8 cellular contexts compared by ENCODE assay signal in the genomic region with DNA sequence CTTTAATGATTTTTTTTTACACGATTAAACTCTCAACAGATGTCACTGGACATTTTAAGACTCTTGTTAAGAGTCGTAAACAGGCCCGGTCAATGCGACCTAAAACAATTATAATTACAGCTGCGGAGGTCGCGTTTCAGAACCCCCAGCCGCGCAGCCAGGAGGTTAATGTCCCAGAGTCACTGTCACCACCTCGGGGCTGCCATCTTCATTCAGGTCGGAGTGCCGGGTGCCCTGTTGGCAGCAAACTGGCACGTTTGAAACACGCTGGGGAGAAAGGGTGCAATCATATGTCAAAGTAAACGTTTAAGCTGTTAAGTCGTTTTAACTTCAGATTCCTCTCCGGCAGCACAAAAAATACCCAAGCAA. TPM values are rescaled to one million over a fixed set of nuclear protein-coding genes. Genes with fewer than 3 reads are reported as not detected.
A peak's percentile ranks its signal among the peaks of the same experiment; 100 is the strongest.
DNase-seq lines count a peak whose midpoint lies in the region; ATAC-seq, FAIRE-seq and TF ChIP-seq lines count a peak whose summit lies in the region.

No MANE protein-coding gene starts in this region.

- peaks cover 15% of the 10 kb centered on the region for H3K4me1 ChIP-seq in HUES64 (ENCODE audit: insufficient read depth, low read length)
- H3K4me1 ChIP-seq in naive thymus-derived CD4-positive, alpha-beta T cell (ENCODE audit: control insufficient read depth in 2 of 2, insufficient read depth in 2 of 2, low read length in 2 of 2) = peaks cover 0 to 10% of the 10 kb centered on the region in 2 donors

- ATAC-seq in naive thymus-derived CD4-positive, alpha-beta T cell = no peak
- no peak for ATAC-seq in GM19452 (IDR thresholded peaks at IDR 0.05; ENCODE audit: unreplicated experiment)

- POLR2A ChIA-PET in naive thymus-derived CD4-positive, alpha-beta T cell (lab: Charles Lee) = no interaction called here

- H3K27ac Mint-ChIP-seq in naive thymus-derived CD4-positive, alpha-beta T cell = peak overlapping the region in 1 of 9 donors; percentile 71

- peaks cover 2% of the 10 kb centered on the region; the same call in 1 of the 2 replicates for H3K36me3 ChIP-seq in HUES64 (ENCODE audit: insufficient read depth, low read length)
- no peaks in the 10 kb centered on the region for H3K36me3 ChIP-seq in bronchial epithelial cell (ENCODE audit: control insufficient read depth, insufficient read depth, low read length)
- no peaks in the 10 kb centered on the region for H3K36me3 ChIP-seq in naive thymus-derived CD4-positive, alpha-beta T cell (ENCODE audit: control insufficient read depth in 2 of 3, insufficient read depth in 3 of 3, low read length in 3 of 3)

- H3K36me3 Mint-ChIP-seq in naive thymus-derived CD4-positive, alpha-beta T cell = peaks cover 0 to 5% (median 0%) of the 10 kb centered on the region in 5 donors

- peak overlapping the region; percentile 97 for H3K27ac ChIP-seq in HUES64 (ENCODE audit: low read depth, low read length)
- no peak overlapping the region for H3K27ac ChIP-seq in naive thymus-derived CD4-positive, alpha-beta T cell (ENCODE audit: low read depth, low read length)

- WGBS in HUES64 = 9% methylated on average over 17 of the region's 17 CpGs

- no peak for DNase-seq in AG09309 (ENCODE audit: low read depth)
- DNase-seq in bronchial epithelial cell (ENCODE audit: low read depth) = no peak
- DNase-seq in naive thymus-derived CD4-positive, alpha-beta T cell = no peak
- DNase-seq in cortex of kidney (lab: John Stamatoyannopoulos, UW) = no peak
- no peak for DNase-seq in SKM-1 (lab: John Stamatoyannopoulos, UW; ENCODE audit: unreplicated experiment)
- no peak for DNase-seq in stimulated activated CD4-positive, alpha-beta T cell treated with anti-CD3 and anti-CD28 coated beads, Interleukin-12 subunit alpha, Interleukin-12 subunit beta, amount 100 ng/mL, for 4 hours

- H3K4me3 ChIP-seq in AG09309 (ENCODE audit: control insufficient read depth, low read depth, low read length) = peak overlapping the region; percentile 27
- peak overlapping the region; percentile 80 for H3K4me3 ChIP-seq in HUES64 (ENCODE audit: low read length)
- peak overlapping the region; percentile 41 for H3K4me3 ChIP-seq in bronchial epithelial cell (ENCODE audit: low read depth, low read length)
- no peak overlapping the region for H3K4me3 ChIP-seq in naive thymus-derived CD4-positive, alpha-beta T cell (ENCODE audit: low read length)

- TF ChIP-seq CTCF in AG09309 (IDR thresholded peaks at IDR 0.05; ENCODE audit: control insufficient read depth, insufficient read depth, low read depth, low read length, missing control alignments) = no peak
- TF ChIP-seq CTCF in bronchial epithelial cell (IDR thresholded peaks at IDR 0.05; ENCODE audit: insufficient read depth, low read length, severe bottlenecking) = no peak

- peak overlapping the region; percentile 71 to 91 (median 82) for H3K4me3 Mint-ChIP-seq in naive thymus-derived CD4-positive, alpha-beta T cell

- peaks cover 0 to 2% (median 0%) of the 10 kb centered on the region in 11 donors for H3K9me3 Mint-ChIP-seq in naive thymus-derived CD4-positive, alpha-beta T cell

- H3K27me3 Mint-ChIP-seq in naive thymus-derived CD4-positive, alpha-beta T cell = peaks cover 38 to 56% (median 51%) of the 10 kb centered on the region in 5 donors

- H3K4me1 Mint-ChIP-seq in naive thymus-derived CD4-positive, alpha-beta T cell = peaks cover 7 to 18% (median 17%) of the 10 kb centered on the region in 7 donors

- no peaks in the 10 kb centered on the region for H3K9me3 ChIP-seq in HUES64 (ENCODE audit: insufficient read depth, low read depth, low read length)
- no peaks in the 10 kb centered on the region for H3K9me3 ChIP-seq in naive thymus-derived CD4-positive, alpha-beta T cell (ENCODE audit: control insufficient read depth in 2 of 3, low read length in 3 of 3)

- CTCF ChIA-PET in naive thymus-derived CD4-positive, alpha-beta T cell (lab: Charles Lee) = no interaction called here

- intact Hi-C loops in naive thymus-derived CD4-positive, alpha-beta T cell (cut with micrococcal nuclease) = no loop called here

- FAIRE-seq in bronchial epithelial cell (lab: Jason Lieb, UNC) = no peak

- peak overlapping the region; percentile 96 for H3K9ac ChIP-seq in HUES64 (ENCODE audit: low read depth, low read length)

- H3K27me3 ChIP-seq in HUES64 (ENCODE audit: insufficient read depth, low read length) (peaks cover 16% of the 10 kb centered on the region), bronchial epithelial cell (ENCODE audit: control insufficient read depth, insufficient read depth, low read length) (peaks cover 17% of the 10 kb centered on the region)
- H3K27me3 ChIP-seq in naive thymus-derived CD4-positive, alpha-beta T cell (ENCODE audit: control insufficient read depth in 2 of 2, insufficient read depth in 2 of 2, low read length in 2 of 2) = no peaks in the 10 kb centered on the region

RNA-seq across cellular contexts. Expression of gene PHF21B, which starts 0.7 kb away (rescaled TPM):
- polyA plus RNA-seq in HUES64 (2013, experiment 1 of 2) = 12.9 TPM
- 15.8 TPM for polyA plus RNA-seq in HUES64 (2013, experiment 2 of 2)
- total RNA-seq in bronchial epithelial cell = not detected in 2 replicates
- total RNA-seq in naive thymus-derived CD4-positive, alpha-beta T cell = not detected
- polyA plus RNA-seq in naive thymus-derived CD4-positive, alpha-beta T cell = not detected
